11 cellular contexts compared by ENCODE assay signal in genomic region chr19:33394006-33394722, GRCh38. TPM values are rescaled to one million over a fixed set of nuclear protein-coding genes. Genes with fewer than 3 reads are reported as not detected.
DNase-seq lines count a peak whose midpoint lies in the region; ATAC-seq and TF ChIP-seq lines count a peak whose summit lies in the region.
"Had no signal": no experiment of that assay in that cellular context is flagged by ENCODE, and none has a peak within 500 bp of the region (broad histone marks: within the 10 kb centered on the region; RNA-seq: fewer than 3 reads in every experiment).

No MANE protein-coding gene starts in this region.

- no peak for TF ChIP-seq EP300 in sigmoid colon (IDR thresholded peaks at IDR 0.05)

- TF ChIP-seq CTCF in RWPE1 (conservative IDR thresholded peaks at IDR 0.05; ENCODE audit: low read depth) (no peak), foreskin fibroblast (IDR thresholded peaks at IDR 0.05; ENCODE audit: low read depth, low read length) (no peak), sigmoid colon (IDR thresholded peaks at IDR 0.05) (no peak)

- H3K27ac ChIP-seq in RWPE1, result peak overlapping the region; percentile 86
- H3K27ac ChIP-seq in sigmoid colon, result peak overlapping the region in 2 of 4 donors; percentile 9 to 43
- H3K27ac ChIP-seq: parathyroid adenoma had no signal

- peaks cover 5 to 81% (median 77%) of the 10 kb centered on the region in 4 donors for H3K4me1 ChIP-seq in sigmoid colon

- H3K27me3 ChIP-seq in sigmoid colon, result no peaks in the 10 kb centered on the region

- H3K4me3 ChIP-seq in foreskin fibroblast (ENCODE audit: low read depth in 1 of 2, low read length in 2 of 2), result no peak overlapping the region
- no peak overlapping the region for H3K4me3 ChIP-seq in sigmoid colon

- intact Hi-C loops in sigmoid colon (cut with DNase I), result loop anchor here (5.0 kb wide), 1 partner anchor 92 kb away; the partner anchor contains the start of gene CEBPA

- DNase-seq in GM04503 (ENCODE audit: low read depth) (peak; percentile 70), RWPE1 (ENCODE audit: low spot score) (peak; percentile 66), foreskin fibroblast (peak; percentile 79 to 90), sigmoid colon (peak; percentile 86), mucosa of gallbladder (ENCODE audit: low spot score) (no peak), OCI-M1 (lab: John Stamatoyannopoulos, UW) (no peak)
- DNase-seq: MM.1S had no signal

- no peak for TF ChIP-seq POLR2A in sigmoid colon (IDR thresholded peaks at IDR 0.05)

- ATAC-seq in GM18868 (IDR thresholded peaks at IDR 0.05; ENCODE audit: unreplicated experiment) (no peak), HG02798 (IDR thresholded peaks at IDR 0.05; ENCODE audit: poor library complexity, unreplicated experiment) (no peak)
- ATAC-seq: HCT116 had no signal

- POLR2A ChIA-PET in RWPE1 (lab: Yijun Ruan, JAX; ENCODE audit: low non-redundant PET), result no interaction called here

- no peaks in the 10 kb centered on the region for H3K36me3 ChIP-seq in sigmoid colon

- CTCF ChIA-PET in RWPE1 (lab: Yijun Ruan, JAX), result interaction anchor here (1.0 to 2.0 kb wide), 3 partner anchors 12 to 159 kb away, joined by 3 to 12 read pairs (median 6); no protein-coding TSS in a partner anchor

- no peaks in the 10 kb centered on the region for H3K9me3 ChIP-seq in sigmoid colon

- 76% methylated on average over 30 of the region's 30 CpGs for WGBS in sigmoid colon, 2 donors

RNA-seq across cellular contexts. Expression of gene CEBPG, which starts 20.7 kb away (rescaled TPM):
- total RNA-seq in sigmoid colon (10 to 100 TPM; 18.6 to 27.8 (median 23.0) TPM), mucosa of gallbladder (18.0 TPM)
- polyA plus RNA-seq in sigmoid colon, result 10 to 100 TPM; 44.2 to 84.6 (median 64.9) TPM

Comparison
In these comparisons a context has a peak if more than half of its experiments do, and no peak if none do; other contexts are left out.
1. DNase-seq: peak in GM04503 (single experiment), RWPE1 (single experiment), foreskin fibroblast (2 of 2) and sigmoid colon (single experiment); none in mucosa of gallbladder (single experiment) and OCI-M1 (single experiment).